ENCODE assay signal across 27 cellular contexts in the genomic region with DNA sequence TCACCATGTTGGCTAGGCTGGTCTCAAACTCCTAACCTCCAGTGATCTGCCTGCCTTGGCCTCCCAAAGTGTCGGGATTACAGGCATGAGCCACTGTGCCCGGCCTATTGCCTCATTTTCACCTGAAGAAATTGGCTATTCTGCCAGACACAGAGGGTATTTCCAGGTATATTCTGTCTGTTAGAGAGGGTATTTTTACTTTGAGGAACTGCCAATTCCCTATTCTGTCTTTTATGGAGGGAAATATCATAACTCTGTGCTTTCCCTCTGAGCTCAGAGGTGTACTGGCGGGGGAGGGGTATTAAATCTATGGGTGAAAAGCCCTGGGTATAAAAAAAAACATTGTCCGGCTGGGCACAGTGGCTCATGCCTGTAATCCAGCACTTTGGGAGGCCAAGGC. TPM values are rescaled to one million over a fixed set of nuclear protein-coding genes. Genes with fewer than 3 reads are reported as not detected.
A peak's percentile ranks its signal among the peaks of the same experiment; 100 is the strongest.
DNase-seq lines count a peak whose midpoint lies in the region; ATAC-seq, FAIRE-seq and TF ChIP-seq lines count a peak whose summit lies in the region.
"Had no signal": no experiment of that assay in that cellular context is flagged by ENCODE, and none has a peak within 500 bp of the region (broad histone marks: within the 10 kb centered on the region; RNA-seq: fewer than 3 reads in every experiment).

No MANE protein-coding gene starts in this region.

- no peak overlapping the region for H3K4me3 Mint-ChIP-seq in activated T-cell treated with anti-CD3 and anti-CD28 coated beads, Interleukin-2, amount 50 U/mL, for 4 hours
- H3K4me3 Mint-ChIP-seq: CD14-positive monocyte; CD4-positive, alpha-beta T cell; CD8-positive, alpha-beta memory T cell; HFFc6 had no signal

- H3K9me3 Mint-ChIP-seq in activated T-cell treated with anti-CD3 and anti-CD28 coated beads, Interleukin-2, amount 50 U/mL, for 4 hours: no peaks in the 10 kb centered on the region
- H3K9me3 Mint-ChIP-seq: CD4-positive, alpha-beta T cell; CD8-positive, alpha-beta memory T cell; HFFc6 had no signal

- in situ Hi-C loops in KBM-7 (cut with MboI; ENCODE audit: low pct_unique_long_range_greater_than_20kb, low sequenced_read_pairs) (no loop called here), GM12878 (cut with MboI) (no loop called here)

- no peak overlapping the region for H3K9ac ChIP-seq in GM12878 (ENCODE audit: control insufficient read depth, insufficient read depth, low read length)
- H3K9ac ChIP-seq: BLaER1 treated with 17β-estradiol and CSF1 and Interleukin-3, amounts not matched to agents 10 nM and 100 nM had no signal

- CTCF ChIA-PET in GM12878 (lab: Yijun Ruan, JAX): no interaction called here

- ATAC-seq in GM12878: peak; percentile 73
- ATAC-seq in activated T-cell treated with anti-CD3 and anti-CD28 coated beads, Interleukin-2, amount 50 U/mL, for 4 hours: no peak
- ATAC-seq: A549 had no signal

- FAIRE-seq in GM12878 (lab: Jason Lieb, UNC): no peak
- FAIRE-seq: A549, GM18507, H54 had no signal

- POLR2A ChIA-PET in GM12878 (lab: Charles Lee): interaction anchor here (1.0 kb wide), 1 partner anchor 28 kb away, joined by 6 read pairs; the partner anchor contains the start of gene AP2A1

- H3K36me3 ChIP-seq in GM12878 (ENCODE audit: control insufficient read depth in 2 of 2, insufficient read depth in 2 of 2, low read length in 1 of 2): no peaks in the 10 kb centered on the region
- no peaks in the 10 kb centered on the region for H3K36me3 ChIP-seq in osteoblast (ENCODE audit: insufficient read depth, low read length)
- no peaks in the 10 kb centered on the region for H3K36me3 ChIP-seq in tibial nerve
- H3K36me3 ChIP-seq: BE2C; BLaER1 treated with 17β-estradiol and CSF1 and Interleukin-3, amounts not matched to agents 10 nM and 100 nM; HAP-1 had no signal

- H3K36me3 Mint-ChIP-seq in activated T-cell treated with anti-CD3 and anti-CD28 coated beads, Interleukin-2, amount 50 U/mL, for 4 hours (ENCODE audit: insufficient read depth): no peaks in the 10 kb centered on the region
- H3K36me3 Mint-ChIP-seq: CD14-positive monocyte; CD8-positive, alpha-beta memory T cell had no signal

- TF ChIP-seq RAD21 in GM12878 (IDR thresholded peaks at IDR 0.05; ENCODE audit: insufficient read depth, low read depth, low read length): no peak

- no TSS peak for BruUV-seq in GM12878 (replicated peaks; lab: Mats Ljungman, UMichigan)

- H3K27me3 Mint-ChIP-seq in activated T-cell treated with anti-CD3 and anti-CD28 coated beads, Interleukin-2, amount 50 U/mL, for 4 hours (ENCODE audit: low read depth): peaks cover 4% of the 10 kb centered on the region
- H3K27me3 Mint-ChIP-seq: CD4-positive, alpha-beta T cell had no signal

- WGBS in GM12878 (ENCODE audit: insufficient coverage, insufficient replicate concordance, low lambda C conversion rate, missing lambda C conversion rate): 6% methylated on average over 4 of the region's 4 CpGs
- WGBS in tibial nerve, 2 donors: 77 to 86% methylated on average over 4 of the region's 4 CpGs

- no peaks in the 10 kb centered on the region for H4K20me1 ChIP-seq in GM12878 (ENCODE audit: control insufficient read depth, insufficient read depth)
- no peaks in the 10 kb centered on the region for H4K20me1 ChIP-seq in osteoblast (ENCODE audit: insufficient read depth, low read length)
- H4K20me1 ChIP-seq: BLaER1 treated with 17β-estradiol and CSF1 and Interleukin-3, amounts not matched to agents 10 nM and 100 nM had no signal

- peaks cover 4% of the 10 kb centered on the region for H3K4me1 Mint-ChIP-seq in activated T-cell treated with anti-CD3 and anti-CD28 coated beads, Interleukin-2, amount 50 U/mL, for 4 hours (ENCODE audit: low read depth)

- RAD21 ChIA-PET in GM12878 (lab: Charles Lee; ENCODE audit: unreplicated experiment): no interaction called here

- no peaks in the 10 kb centered on the region for H3K79me2 ChIP-seq in GM12878 (ENCODE audit: control insufficient read depth, insufficient read depth, low read length)
- H3K79me2 ChIP-seq in osteoblast (ENCODE audit: insufficient read depth, low read length): no peaks in the 10 kb centered on the region

- no peak for TF ChIP-seq EP300 in GM12878 (IDR thresholded peaks at IDR 0.05; ENCODE audit: borderline replicate concordance in 1 of 2, control insufficient read depth in 1 of 2, low read depth in 2 of 2, low read length in 2 of 2)
- TF ChIP-seq EP300 in tibial nerve (IDR thresholded peaks at IDR 0.05): no peak

- H3K4me3 ChIP-seq in GM12865 (ENCODE audit: low read depth, low read length): no peak overlapping the region
- no peak overlapping the region for H3K4me3 ChIP-seq in GM12878
- H3K4me3 ChIP-seq in osteoblast (ENCODE audit: insufficient read depth, low read length): no peak overlapping the region
- no peak overlapping the region for H3K4me3 ChIP-seq in tibial nerve
- H3K4me3 ChIP-seq: A549; BLaER1 treated with 17β-estradiol and CSF1 and Interleukin-3, amounts not matched to agents 10 nM and 100 nM; HAP-1 had no signal

- H3K9me3 ChIP-seq in GM12878 (replicated peaks; ENCODE audit: control insufficient read depth, insufficient read depth, low read length) (no peaks in the 10 kb centered on the region), osteoblast (ENCODE audit: low read depth, low read length) (no peaks in the 10 kb centered on the region), tibial nerve (no peaks in the 10 kb centered on the region)
- H3K9me3 ChIP-seq: A549, BE2C, HAP-1 had no signal

- SMC1A ChIA-PET in GM12878 (lab: Charles Lee; ENCODE audit: uncharacterized antibody, unreplicated experiment): no interaction called here

- no peak overlapping the region for H3K4me2 ChIP-seq in GM12878 (ENCODE audit: control insufficient read depth, insufficient read depth)
- no peak overlapping the region for H3K4me2 ChIP-seq in osteoblast (ENCODE audit: insufficient read depth, low read length)
- H3K4me2 ChIP-seq: A549; BLaER1 treated with 17β-estradiol and CSF1 and Interleukin-3, amounts not matched to agents 10 nM and 100 nM had no signal

- intact Hi-C loops in GM12878 (cut with micrococcal nuclease; ENCODE audit: unreplicated experiment): no loop called here

- no peak overlapping the region; the same call in 1 of the 2 replicates for H2AFZ ChIP-seq in GM12878 (ENCODE audit: control insufficient read depth, low read depth, low read length)
- H2AFZ ChIP-seq in osteoblast (ENCODE audit: low read length): no peak overlapping the region

- TF ChIP-seq POLR2A in GM12878 (IDR thresholded peaks at IDR 0.05; ENCODE audit: low read depth, low read length) (no peak), tibial nerve (IDR thresholded peaks at IDR 0.05) (no peak)

- TF ChIP-seq CTCF in GM12865 (IDR thresholded peaks at IDR 0.05; ENCODE audit: insufficient read depth, low read depth, low read length, missing control alignments): no peak
- no peak for TF ChIP-seq CTCF in GM12878 (IDR thresholded peaks at IDR 0.05 in 2 of 3, conservative IDR thresholded peaks at IDR 0.05 in 1 of 3; ENCODE audit: control insufficient read depth in 2 of 3, extremely low read depth in 1 of 3, insufficient read depth in 1 of 3, low read depth in 3 of 3, low read length in 3 of 3)
- no peak for TF ChIP-seq CTCF in osteoblast (IDR thresholded peaks at IDR 0.05; ENCODE audit: extremely low read depth, low read depth, low read length)
- no peak for TF ChIP-seq CTCF in tibial nerve (IDR thresholded peaks at IDR 0.05)

- H3K4me1 ChIP-seq in GM12878 (ENCODE audit: control insufficient read depth, insufficient read depth, low read length) (no peaks in the 10 kb centered on the region), osteoblast (ENCODE audit: insufficient read depth, low read length) (no peaks in the 10 kb centered on the region), tibial nerve (no peaks in the 10 kb centered on the region)
- H3K4me1 ChIP-seq: A549, BE2C, HAP-1 had no signal

- peak; percentile 23 for DNase-seq in GM12865 (ENCODE audit: low read depth)
- DNase-seq in KBM-7: peak; percentile 16
- DNase-seq in GM12878 (ENCODE audit: low read depth, low spot score): no peak
- DNase-seq in osteoblast (ENCODE audit: insufficient read length, low spot score, missing footprints): peak; percentile 19
- no peak for DNase-seq in activated CD8-positive, alpha-beta memory T cell treated with anti-CD3 and anti-CD28 coated beads, Interleukin-2, amount 50 U/mL, for 48 hours
- no peak for DNase-seq in tibial nerve (ENCODE audit: low spot score in 2 of 2)
- no peak for DNase-seq in D341Med (ENCODE audit: low spot score)
- no peak for DNase-seq in activated T-cell treated with anti-CD3 and anti-CD28 coated beads, Interleukin-2, amount 50 U/mL, for 4 hours
- DNase-seq: 8988T; ACHN; AML-193; BE2C; CD4-positive, alpha-beta T cell; CD8-positive, alpha-beta memory T cell; DMS53; DMS79 treated with DMSO at 0.1 percent for 48 hours; GF-D8; GOT3; HFFc6 had no signal

- H3K27me3 ChIP-seq in GM12878 (replicated peaks in 1 of 2; ENCODE audit: control insufficient read depth in 2 of 2, insufficient read depth in 2 of 2, low read length in 1 of 2): no peaks in the 10 kb centered on the region
- no peaks in the 10 kb centered on the region for H3K27me3 ChIP-seq in osteoblast (ENCODE audit: insufficient read depth, low read length)
- H3K27me3 ChIP-seq in tibial nerve: no peaks in the 10 kb centered on the region
- H3K27me3 ChIP-seq: BE2C; BLaER1 treated with 17β-estradiol and CSF1 and Interleukin-3, amounts not matched to agents 10 nM and 100 nM had no signal

- H3K27ac ChIP-seq in GM12878 (ENCODE audit: control insufficient read depth, insufficient read depth): no peak overlapping the region
- H3K27ac ChIP-seq in osteoblast (ENCODE audit: low read depth, low read length): no peak overlapping the region
- H3K27ac ChIP-seq in tibial nerve: no peak overlapping the region
- H3K27ac ChIP-seq: A549; BLaER1 treated with 17β-estradiol and CSF1 and Interleukin-3, amounts not matched to agents 10 nM and 100 nM had no signal

RNA-seq across cellular contexts. Expression of gene TSKS, which starts 24.9 kb away (rescaled TPM):
- not detected in 2 replicates for total RNA-seq in GM12878 (2013; cell fraction: nucleolus; rRNA removed)
- total RNA-seq in GM12878 (2014; rRNA removed) (not detected in 2 replicates), GM12878 (2014; rRNA removed; fragmentation: Illumina TruSeq; extraction: Trizol) (not detected in 2 replicates), GM12878 (2021) (not detected in 2 replicates), osteoblast (not detected in 2 replicates), tibial nerve (1 to 10 TPM; 1.1 to 2.5 (median 1.6) TPM)
- not detected for polyA plus RNA-seq in GM12878 (2011; ENCODE audit: low read depth)
- polyA plus RNA-seq in GM12878 (2011; rRNA removed) (not detected in 2 replicates), GM12878 (2014; fragmentation: Illumina TruSeq; extraction: Trizol) (not detected in 2 replicates), GM12878 (2014; fragmentation: Nextera tagmentation; extraction: Ambion mirVana) (not detected), GM12878 (2014; rRNA removed) (0.08 TPM in 1 of 2 replicates, not detected in the other), GM12878 (2016; fragmentation: Nextera tagmentation; extraction: Ambion mirVana) (not detected)
- not detected in 2 replicates for polyA plus RNA-seq in GM12878 (2011; cell fraction: cytosol; rRNA removed)
- 0.13 TPM in 1 of 2 replicates, not detected in the other for polyA plus RNA-seq in GM12878 (2011; cell fraction: nucleus; rRNA removed)
- polyA plus RNA-seq in GM12878 (2012): not detected in 2 replicates
- polyA minus RNA-seq in GM12878 (2011; rRNA and poly(A)+ RNA removed): not detected in 2 replicates
- not detected in 2 replicates for polyA minus RNA-seq in GM12878 (2011; cell fraction: cytosol; rRNA and poly(A)+ RNA removed)
- not detected in 2 replicates for polyA minus RNA-seq in GM12878 (2011; cell fraction: nucleus; rRNA and poly(A)+ RNA removed)
- total RNA-seq in activated T-cell treated with anti-CD3 and anti-CD28 coated beads, Interleukin-2, amount 50 U/mL, for 4 hours: 1 to 10 TPM in 1 of 3 donors, under 1 TPM in 1, not detected in 1; 0.40 to 1.2 TPM
- total RNA-seq: Daoy, G401, HFFc6 had no signal
- polyA plus RNA-seq: A549; CD8-positive, alpha-beta memory T cell had no signal

RNA-seq across cellular contexts. Expression of gene AP2A1, which starts 28.6 kb away (rescaled TPM):
- 37.9 and 42.8 TPM in 2 replicates for total RNA-seq in GM12878 (2013; cell fraction: nucleolus; rRNA removed)
- 45.1 and 51.0 TPM in 2 replicates for total RNA-seq in GM12878 (2014; rRNA removed)
- 12.4 and 14.7 TPM in 2 replicates for total RNA-seq in GM12878 (2014; rRNA removed; fragmentation: Illumina TruSeq; extraction: Trizol)
- total RNA-seq in GM12878 (2021): 71.8 and 78.8 TPM in 2 replicates
- polyA plus RNA-seq in GM12878 (2011; ENCODE audit: low read depth): 15.6 TPM
- polyA plus RNA-seq in GM12878 (2011; rRNA removed): 7.7 and 23.7 TPM in 2 replicates
- 34.3 and 37.4 TPM in 2 replicates for polyA plus RNA-seq in GM12878 (2011; cell fraction: cytosol; rRNA removed)
- polyA plus RNA-seq in GM12878 (2011; cell fraction: nucleus; rRNA removed): 62.3 and 88.8 TPM in 2 replicates
- polyA plus RNA-seq in GM12878 (2012): 46.3 and 52.4 TPM in 2 replicates
- polyA plus RNA-seq in GM12878 (2014; fragmentation: Illumina TruSeq; extraction: Trizol): 10.1 and 16.8 TPM in 2 replicates
- under 1 TPM; 0.68 to 0.84 TPM for polyA plus RNA-seq in GM12878 (2014; fragmentation: Nextera tagmentation; extraction: Ambion mirVana)
- 46.3 and 66.2 TPM in 2 replicates for polyA plus RNA-seq in GM12878 (2014; rRNA removed)
- polyA plus RNA-seq in GM12878 (2016; fragmentation: Nextera tagmentation; extraction: Ambion mirVana): 10 to 100 TPM; 44.0 TPM
- 67.0 TPM in 2 replicates for polyA minus RNA-seq in GM12878 (2011; rRNA and poly(A)+ RNA removed)
- 36.8 and 43.7 TPM in 2 replicates for polyA minus RNA-seq in GM12878 (2011; cell fraction: cytosol; rRNA and poly(A)+ RNA removed)
- 20.9 and 34.3 TPM in 2 replicates for polyA minus RNA-seq in GM12878 (2011; cell fraction: nucleus; rRNA and poly(A)+ RNA removed)
- 93.1 and 98.1 TPM in 2 replicates for total RNA-seq in osteoblast
- total RNA-seq in tibial nerve: 100 to 1,000 TPM in 2 of 4 donors, 10 to 100 TPM in 2; 92.9 to 117 (median 104) TPM
- 10 to 100 TPM; 63.6 to 73.6 (median 71.5) TPM for total RNA-seq in activated T-cell treated with anti-CD3 and anti-CD28 coated beads, Interleukin-2, amount 50 U/mL, for 4 hours

RNA-seq across cellular contexts. Expression of gene CPT1C, which starts 47.3 kb away (rescaled TPM):
- total RNA-seq in GM12878 (2013; cell fraction: nucleolus; rRNA removed): 0.27 TPM in 1 of 2 replicates, not detected in the other
- 0.54 and 0.56 TPM in 2 replicates for total RNA-seq in GM12878 (2014; rRNA removed)
- total RNA-seq in GM12878 (2014; rRNA removed; fragmentation: Illumina TruSeq; extraction: Trizol): 0.04 TPM in 1 of 2 replicates, not detected in the other
- total RNA-seq in GM12878 (2021): 0.21 and 0.80 TPM in 2 replicates
- polyA plus RNA-seq in GM12878 (2011; ENCODE audit: low read depth): not detected
- not detected in 2 replicates for polyA plus RNA-seq in GM12878 (2011; rRNA removed)
- polyA plus RNA-seq in GM12878 (2011; cell fraction: cytosol; rRNA removed): 0.12 TPM in 1 of 2 replicates, not detected in the other
- 1.0 and 1.4 TPM in 2 replicates for polyA plus RNA-seq in GM12878 (2011; cell fraction: nucleus; rRNA removed)
- polyA plus RNA-seq in GM12878 (2012): 0.11 and 0.38 TPM in 2 replicates
- polyA plus RNA-seq in GM12878 (2014; fragmentation: Illumina TruSeq; extraction: Trizol): 0.26 and 0.71 TPM in 2 replicates
- not detected for polyA plus RNA-seq in GM12878 (2014; fragmentation: Nextera tagmentation; extraction: Ambion mirVana)
- polyA plus RNA-seq in GM12878 (2014; rRNA removed): 0.29 and 0.57 TPM in 2 replicates
- under 1 TPM; 0.20 to 0.21 TPM for polyA plus RNA-seq in GM12878 (2016; fragmentation: Nextera tagmentation; extraction: Ambion mirVana)
- polyA minus RNA-seq in GM12878 (2011; rRNA and poly(A)+ RNA removed): 0.41 TPM in 1 of 2 replicates, not detected in the other
- polyA minus RNA-seq in GM12878 (2011; cell fraction: cytosol; rRNA and poly(A)+ RNA removed): not detected in 2 replicates
- not detected in 2 replicates for polyA minus RNA-seq in GM12878 (2011; cell fraction: nucleus; rRNA and poly(A)+ RNA removed)
- total RNA-seq in osteoblast: 10.9 and 17.0 TPM in 2 replicates
- 1 to 10 TPM in 3 of 4 donors, under 1 TPM in 1; 0.44 to 4.1 (median 2.2) TPM for total RNA-seq in tibial nerve
- 1 to 10 TPM in 1 of 3 donors, under 1 TPM in 2; 0.60 to 1.2 (median 0.95) TPM for total RNA-seq in activated T-cell treated with anti-CD3 and anti-CD28 coated beads, Interleukin-2, amount 50 U/mL, for 4 hours
- polyA plus RNA-seq: CD14-positive monocyte; CD8-positive, alpha-beta memory T cell had no signal

RNA-seq across cellular contexts. Expression of gene ADM5, which starts 48.8 kb away (rescaled TPM):
- 12.9 and 13.0 TPM in 2 replicates for total RNA-seq in GM12878 (2013; cell fraction: nucleolus; rRNA removed)
- total RNA-seq in GM12878 (2014; rRNA removed) (1.6 and 2.1 TPM in 2 replicates), GM12878 (2014; rRNA removed; fragmentation: Illumina TruSeq; extraction: Trizol) (0.81 and 0.92 TPM in 2 replicates), GM12878 (2021) (4.5 and 5.4 TPM in 2 replicates), osteoblast (under 0.01 and 0.29 TPM in 2 replicates), tibial nerve (1 to 10 TPM in 2 of 4 donors, not detected in 2; 1.5 to 4.3 TPM)
- polyA plus RNA-seq in GM12878 (2011; ENCODE audit: low read depth): 0.70 TPM
- polyA plus RNA-seq in GM12878 (2011; rRNA removed) (0.55 and 1.6 TPM in 2 replicates), GM12878 (2014; fragmentation: Illumina TruSeq; extraction: Trizol) (0.29 and 1.2 TPM in 2 replicates), GM12878 (2014; fragmentation: Nextera tagmentation; extraction: Ambion mirVana) (under 1 TPM in 1 of 2 experiments, not detected in 1; 0.05 TPM), GM12878 (2014; rRNA removed) (6.0 and 6.4 TPM in 2 replicates), GM12878 (2016; fragmentation: Nextera tagmentation; extraction: Ambion mirVana) (under 1 TPM; 0.76 to 0.78 TPM)
- 2.3 and 4.9 TPM in 2 replicates for polyA plus RNA-seq in GM12878 (2011; cell fraction: cytosol; rRNA removed)
- polyA plus RNA-seq in GM12878 (2011; cell fraction: nucleus; rRNA removed): 81.8 and 81.9 TPM in 2 replicates
- 1.8 and 3.6 TPM in 2 replicates for polyA plus RNA-seq in GM12878 (2012)
- polyA minus RNA-seq in GM12878 (2011; rRNA and poly(A)+ RNA removed): 0.59 and 1.9 TPM in 2 replicates
- 0.73 and 0.80 TPM in 2 replicates for polyA minus RNA-seq in GM12878 (2011; cell fraction: cytosol; rRNA and poly(A)+ RNA removed)
- 7.7 and 14.7 TPM in 2 replicates for polyA minus RNA-seq in GM12878 (2011; cell fraction: nucleus; rRNA and poly(A)+ RNA removed)
- 10 to 100 TPM; 16.3 to 20.8 (median 17.2) TPM for total RNA-seq in activated T-cell treated with anti-CD3 and anti-CD28 coated beads, Interleukin-2, amount 50 U/mL, for 4 hours
- polyA plus RNA-seq: CD14-positive monocyte had no signal

Comparison
In these comparisons a context has a peak if more than half of its experiments do, and no peak if none do; other contexts are left out.
1. DNase-seq: peak in GM12865 (single experiment), KBM-7 (single experiment) and osteoblast (single experiment); none in GM12878 (single experiment), activated CD8-positive, alpha-beta memory T cell treated with anti-CD3 and anti-CD28 coated beads, Interleukin-2, amount 50 U/mL, for 48 hours (single experiment), tibial nerve (0 of 2), D341Med (single experiment) and activated T-cell treated with anti-CD3 and anti-CD28 coated beads, Interleukin-2, amount 50 U/mL, for 4 hours (single experiment).